In genomic region chrX:19563746-19564145, GRCh38 we compare ENCODE assay signal across 13 cellular contexts. TPM values are rescaled to one million over a fixed set of nuclear protein-coding genes. Genes with fewer than 3 reads are reported as not detected.
DNase-seq lines count a peak whose midpoint lies in the region; ATAC-seq and TF ChIP-seq lines count a peak whose summit lies in the region.
"Had no signal": no experiment of that assay in that cellular context is flagged by ENCODE, and none has a peak within 500 bp of the region (broad histone marks: within the 10 kb centered on the region; RNA-seq: fewer than 3 reads in every experiment).

No MANE protein-coding gene starts in this region.

- peak overlapping the region; percentile 44 for H3K4me2 ChIP-seq in OCI-LY7 (ENCODE audit: low read length)
- H3K4me2 ChIP-seq: GM23338 had no signal

- H4K20me1 ChIP-seq in OCI-LY7 (ENCODE audit: insufficient read depth, low read length): no peaks in the 10 kb centered on the region

- no peaks in the 10 kb centered on the region for H3K79me2 ChIP-seq in OCI-LY7 (ENCODE audit: insufficient read depth, low read depth, low read length)

- no peaks in the 10 kb centered on the region for H3K9me3 Mint-ChIP-seq in CD4-positive, alpha-beta memory T cell
- H3K9me3 Mint-ChIP-seq: GM23338; T-helper 1 cell treated with Interleukin-12 subunit alpha and Interleukin-12 subunit beta and Interleukin-4 antibody, amounts not matched to agents 30 μg/mL and 1 μg/mL, for 36 hours; type B pancreatic cell had no signal

- no peak overlapping the region for H3K27ac ChIP-seq in CD4-positive, alpha-beta memory T cell (ENCODE audit: low read depth, low read length)
- peak overlapping the region; percentile 59 for H3K27ac ChIP-seq in OCI-LY7 (ENCODE audit: low read depth, low read length, poor library complexity, severe bottlenecking)
- H3K27ac ChIP-seq in body of pancreas: no peak overlapping the region

- H3K4me1 Mint-ChIP-seq in CD4-positive, alpha-beta memory T cell: peaks cover 13 to 27% (median 23%) of the 10 kb centered on the region in 4 donors

- H3K27me3 Mint-ChIP-seq in CD4-positive, alpha-beta memory T cell: no peaks in the 10 kb centered on the region
- H3K27me3 Mint-ChIP-seq: type B pancreatic cell had no signal

- no peaks in the 10 kb centered on the region for H3K27me3 ChIP-seq in CD4-positive, alpha-beta memory T cell (ENCODE audit: insufficient read depth, low read length)
- no peaks in the 10 kb centered on the region for H3K27me3 ChIP-seq in body of pancreas

- no peak for DNase-seq in CD4-positive, alpha-beta memory T cell
- DNase-seq in OCI-LY7 (ENCODE audit: low spot score) (peak; percentile 10), body of pancreas (no peak), superior temporal gyrus (ENCODE audit: extremely low spot score) (no peak), NCI-H128 (lab: John Stamatoyannopoulos, UW; ENCODE audit: unreplicated experiment) (no peak)
- DNase-seq: erythroblast, NCI-H1436 treated with DMSO at 0.1 percent for 48 hours had no signal

- CTCF ChIA-PET in CD4-positive, alpha-beta memory T cell (lab: Charles Lee; ENCODE audit: partially characterized antibody): no interaction called here
- CTCF ChIA-PET in OCI-LY7 (lab: Charles Lee; ENCODE audit: unreplicated experiment): no interaction called here

- no TSS peak for BruUV-seq in OCI-LY7 (replicated peaks; lab: Mats Ljungman, UMichigan)

- peaks cover 3% of the 10 kb centered on the region for H3K36me3 ChIP-seq in CD4-positive, alpha-beta memory T cell (ENCODE audit: insufficient read depth, low read length)
- H3K36me3 ChIP-seq in OCI-LY7 (ENCODE audit: insufficient read depth, low read length) (peaks cover 14% of the 10 kb centered on the region), body of pancreas (replicated peaks in 1 of 2; ENCODE audit: insufficient read depth in 1 of 2, low read depth in 2 of 2) (no peaks in the 10 kb centered on the region)

- H3K9me3 ChIP-seq in CD4-positive, alpha-beta memory T cell (ENCODE audit: control insufficient read depth in 1 of 2, low read length in 2 of 2): no peaks in the 10 kb centered on the region
- no peaks in the 10 kb centered on the region for H3K9me3 ChIP-seq in OCI-LY7 (ENCODE audit: low read length)
- H3K9me3 ChIP-seq in body of pancreas: no peaks in the 10 kb centered on the region

- H3K4me1 ChIP-seq in CD4-positive, alpha-beta memory T cell (ENCODE audit: insufficient read depth, low read length): peaks cover 9% of the 10 kb centered on the region
- H3K4me1 ChIP-seq in OCI-LY7 (ENCODE audit: insufficient read depth, low read length, poor library complexity, severe bottlenecking): peaks cover 45% of the 10 kb centered on the region
- no peaks in the 10 kb centered on the region for H3K4me1 ChIP-seq in body of pancreas

- POLR2A ChIA-PET in CD4-positive, alpha-beta memory T cell (lab: Charles Lee; ENCODE audit: partially characterized antibody): no interaction called here
- POLR2A ChIA-PET in OCI-LY7 (lab: Charles Lee): no interaction called here

- no peak overlapping the region for H3K4me3 Mint-ChIP-seq in CD4-positive, alpha-beta memory T cell
- H3K4me3 Mint-ChIP-seq: GM23338; T-helper 1 cell treated with Interleukin-12 subunit alpha and Interleukin-12 subunit beta and Interleukin-4 antibody, amounts not matched to agents 30 μg/mL and 1 μg/mL, for 36 hours; type B pancreatic cell had no signal

- intact Hi-C loops in CD4-positive, alpha-beta memory T cell (cut with micrococcal nuclease): no loop called here
- intact Hi-C loops in OCI-LY7 (cut with micrococcal nuclease; ENCODE audit: unreplicated experiment) (loop anchor here (10.0 kb wide), 1 partner anchor 171 kb away; no protein-coding TSS in a partner anchor), body of pancreas (cut with DNase I) (no loop called here)

- peak; percentile 34 for ATAC-seq in GM19035 (IDR thresholded peaks at IDR 0.05; ENCODE audit: unreplicated experiment)
- peak; percentile 33 for ATAC-seq in HG02798 (IDR thresholded peaks at IDR 0.05; ENCODE audit: poor library complexity, unreplicated experiment)
- ATAC-seq in GM18861 (IDR thresholded peaks at IDR 0.05; ENCODE audit: unreplicated experiment): no peak
- ATAC-seq in body of pancreas: no peak
- ATAC-seq: GM23338 had no signal

- H3K27ac Mint-ChIP-seq in CD4-positive, alpha-beta memory T cell: peak overlapping the region in 6 of 7 donors; percentile 4 to 71 (median 46)
- H3K27ac Mint-ChIP-seq: GM23338; T-helper 1 cell treated with Interleukin-12 subunit alpha and Interleukin-12 subunit beta and Interleukin-4 antibody, amounts not matched to agents 30 μg/mL and 1 μg/mL, for 36 hours; type B pancreatic cell had no signal

- 91 to 100% methylated on average over 2 to 6 of the region's 6 CpGs for WGBS in body of pancreas, 2 donors

- peaks cover 3 to 47% of the 10 kb centered on the region in 2 donors for H3K36me3 Mint-ChIP-seq in CD4-positive, alpha-beta memory T cell
- H3K36me3 Mint-ChIP-seq: type B pancreatic cell had no signal

- no peak overlapping the region for H2AFZ ChIP-seq in OCI-LY7 (ENCODE audit: low read length)
- H2AFZ ChIP-seq: GM23338 had no signal

- no peaks in the 10 kb centered on the region for H3K9me2 ChIP-seq in OCI-LY7 (ENCODE audit: insufficient read depth, low read length)

- no peak for TF ChIP-seq POLR2A in body of pancreas (IDR thresholded peaks at IDR 0.05)

- TF ChIP-seq CTCF in OCI-LY7 (conservative IDR thresholded peaks at IDR 0.05; ENCODE audit: low read length) (no peak), body of pancreas (IDR thresholded peaks at IDR 0.05) (no peak)

- no peak overlapping the region for H3K4me3 ChIP-seq in CD4-positive, alpha-beta memory T cell (ENCODE audit: low read length in 2 of 2)
- H3K4me3 ChIP-seq in OCI-LY7 (ENCODE audit: low read depth, low read length, poor library complexity, severe bottlenecking): no peak overlapping the region
- no peak overlapping the region for H3K4me3 ChIP-seq in body of pancreas
- H3K4me3 ChIP-seq: GM23338 had no signal

RNA-seq across cellular contexts. Expression of gene MAP3K15, which starts 48.4 kb away (rescaled TPM):
- not detected for total RNA-seq in CD4-positive, alpha-beta memory T cell
- polyA plus RNA-seq in CD4-positive, alpha-beta memory T cell: not detected
- total RNA-seq in OCI-LY7 (2014; rRNA removed; shearing (Covaris generic)): not detected in 2 replicates
- total RNA-seq in OCI-LY7 (2022) (not detected in 2 replicates), body of pancreas (under 1 TPM; 0.26 to 0.33 TPM)

Comparison
In these comparisons a context has a peak if more than half of its experiments do, and no peak if none do; other contexts are left out.
1. ATAC-seq: peak in GM19035 (single experiment) and HG02798 (single experiment); none in GM18861 (single experiment) and body of pancreas (single experiment).